1 cellular context compared by ENCODE assay signal in the genomic region with DNA sequence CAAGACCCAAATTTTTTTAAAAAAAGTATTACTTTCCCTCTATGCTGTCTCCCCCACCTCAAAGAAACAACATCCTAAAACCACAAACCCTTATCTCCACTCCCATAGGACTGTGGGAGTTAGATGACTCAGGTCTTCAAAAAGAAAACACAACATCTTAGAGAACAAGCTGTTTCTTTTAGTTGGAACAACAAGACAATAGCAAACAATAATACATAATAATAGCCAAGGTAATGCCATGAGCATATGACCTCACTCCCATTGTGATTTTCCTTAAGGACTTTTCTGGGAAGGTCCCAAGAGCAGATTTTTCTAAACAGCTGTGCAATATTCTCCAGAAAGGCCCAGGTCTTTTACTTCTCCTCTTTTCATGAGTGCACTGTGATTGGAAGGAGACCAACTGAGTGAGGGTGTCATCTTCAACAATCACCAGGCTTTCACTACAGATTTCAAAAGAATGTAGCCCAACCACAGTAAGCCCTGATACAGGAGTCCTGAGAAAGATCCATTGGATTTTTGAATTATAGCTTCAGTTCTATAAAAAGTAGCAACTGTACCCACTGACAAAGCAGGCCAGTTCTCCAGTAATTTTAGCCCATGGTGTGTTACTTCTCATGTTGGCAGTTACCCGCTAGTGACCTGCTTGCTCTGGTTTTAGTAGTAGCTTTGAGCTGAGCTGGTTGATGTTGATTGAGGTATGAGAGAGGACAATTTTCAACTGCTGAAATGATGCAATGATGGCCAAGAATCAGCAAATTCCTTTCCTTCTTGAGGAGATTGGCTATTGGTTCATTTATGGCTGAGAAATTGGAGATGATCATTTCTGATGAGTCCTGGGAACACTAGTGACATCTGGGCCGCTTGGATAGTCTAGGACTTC.
TF ChIP-seq lines count a peak whose summit lies in the region.

No MANE protein-coding gene starts in this region.

TF ChIP-seq in K562, 482 proteins besides CTCF, POLR2A, EP300 and RAD21 (continued from another document and continues in another):
- no peak for TF ChIP-seq SIRT6 (IDR thresholded peaks at IDR 0.05; ENCODE audit: low read depth, low read length)
- TF ChIP-seq ADNP (tag; IDR thresholded peaks at IDR 0.05), result no peak
- no peak for TF ChIP-seq PHF21A (IDR thresholded peaks at IDR 0.05; ENCODE audit: borderline replicate concordance, low read depth)
- TF ChIP-seq MXI1 (IDR thresholded peaks at IDR 0.05; ENCODE audit: low read depth, low read length), result no peak
- 0 out of 2 replicates have a peak, but pooled peaks have one; percentile 79 for TF ChIP-seq ILF3 (IDR thresholded peaks at IDR 0.05; ENCODE audit: borderline replicate concordance)
- no peak for TF ChIP-seq NFXL1 (CRISPR knock-in tag; IDR thresholded peaks at IDR 0.05)
- 0 out of 2 replicates have a peak, but pooled peaks have one; percentile 10 for TF ChIP-seq EHMT2 (IDR thresholded peaks at IDR 0.05)
- TF ChIP-seq SMC3 (conservative IDR thresholded peaks at IDR 0.05; ENCODE audit: insufficient read depth, low read depth, low read length), result no peak
- TF ChIP-seq, protein P1, sequence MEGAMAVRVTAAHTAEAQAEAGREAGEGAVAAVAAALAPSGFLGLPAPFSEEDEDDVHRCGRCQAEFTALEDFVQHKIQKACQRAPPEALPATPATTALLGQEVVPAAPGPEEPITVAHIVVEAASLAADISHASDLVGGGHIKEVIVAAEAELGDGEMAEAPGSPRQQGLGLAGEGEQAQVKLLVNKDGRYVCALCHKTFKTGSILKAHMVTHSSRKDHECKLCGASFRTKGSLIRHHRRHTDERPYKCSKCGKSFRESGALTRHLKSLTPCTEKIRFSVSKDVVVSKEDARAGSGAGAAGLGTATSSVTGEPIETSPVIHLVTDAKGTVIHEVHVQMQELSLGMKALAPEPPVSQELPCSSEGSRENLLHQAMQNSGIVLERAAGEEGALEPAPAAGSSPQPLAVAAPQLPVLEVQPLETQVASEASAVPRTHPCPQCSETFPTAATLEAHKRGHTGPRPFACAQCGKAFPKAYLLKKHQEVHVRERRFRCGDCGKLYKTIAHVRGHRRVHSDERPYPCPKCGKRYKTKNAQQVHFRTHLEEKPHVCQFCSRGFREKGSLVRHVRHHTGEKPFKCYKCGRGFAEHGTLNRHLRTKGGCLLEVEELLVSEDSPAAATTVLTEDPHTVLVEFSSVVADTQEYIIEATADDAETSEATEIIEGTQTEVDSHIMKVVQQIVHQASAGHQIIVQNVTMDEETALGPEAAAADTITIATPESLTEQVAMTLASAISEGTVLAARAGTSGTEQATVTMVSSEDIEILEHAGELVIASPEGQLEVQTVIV (CRISPR knock-in tag; IDR thresholded peaks at IDR 0.05; ENCODE audit: borderline replicate concordance), result no peak
- no peak for TF ChIP-seq SRSF1 (IDR thresholded peaks at IDR 0.05; ENCODE audit: low read depth, low read length)
- TF ChIP-seq, protein P2, sequence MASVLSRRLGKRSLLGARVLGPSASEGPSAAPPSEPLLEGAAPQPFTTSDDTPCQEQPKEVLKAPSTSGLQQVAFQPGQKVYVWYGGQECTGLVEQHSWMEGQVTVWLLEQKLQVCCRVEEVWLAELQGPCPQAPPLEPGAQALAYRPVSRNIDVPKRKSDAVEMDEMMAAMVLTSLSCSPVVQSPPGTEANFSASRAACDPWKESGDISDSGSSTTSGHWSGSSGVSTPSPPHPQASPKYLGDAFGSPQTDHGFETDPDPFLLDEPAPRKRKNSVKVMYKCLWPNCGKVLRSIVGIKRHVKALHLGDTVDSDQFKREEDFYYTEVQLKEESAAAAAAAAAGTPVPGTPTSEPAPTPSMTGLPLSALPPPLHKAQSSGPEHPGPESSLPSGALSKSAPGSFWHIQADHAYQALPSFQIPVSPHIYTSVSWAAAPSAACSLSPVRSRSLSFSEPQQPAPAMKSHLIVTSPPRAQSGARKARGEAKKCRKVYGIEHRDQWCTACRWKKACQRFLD (CRISPR knock-in tag; IDR thresholded peaks at IDR 0.05), result 0 out of 2 replicates have a peak, but pooled peaks have one; percentile 41
- peak; percentile 87 for TF ChIP-seq CBFA2T2 (conservative IDR thresholded peaks at IDR 0.05)
- TF ChIP-seq TAF1 (IDR thresholded peaks at IDR 0.05; ENCODE audit: control insufficient read depth, extremely low read depth, insufficient read depth, low read length, severe bottlenecking), result no peak
- no peak for TF ChIP-seq ATF1 (CRISPR knock-in tag; IDR thresholded peaks at IDR 0.05)
- 0 out of 2 replicates have a peak, but pooled peaks have one; percentile 29 for TF ChIP-seq ATF1 (tag; IDR thresholded peaks at IDR 0.05)
- no peak for TF ChIP-seq SRSF9 (IDR thresholded peaks at IDR 0.05; ENCODE audit: borderline replicate concordance, low read depth, low read length)
- TF ChIP-seq DPF2 (IDR thresholded peaks at IDR 0.05), result peak; percentile 98
- no peak for TF ChIP-seq HDAC6 (IDR thresholded peaks at IDR 0.05; ENCODE audit: low read depth, low read length)
- no peak for TF ChIP-seq SNIP1 (IDR thresholded peaks at IDR 0.05; ENCODE audit: low read depth)
- TF ChIP-seq HOXB6 (CRISPR knock-in tag; IDR thresholded peaks at IDR 0.05; ENCODE audit: borderline replicate concordance), result no peak
- TF ChIP-seq RBM34 (IDR thresholded peaks at IDR 0.05; ENCODE audit: borderline replicate concordance, insufficient read depth, low read length), result no peak
- no peak for TF ChIP-seq GABPB1 (CRISPR knock-in tag; IDR thresholded peaks at IDR 0.05)
- TF ChIP-seq, protein P3, sequence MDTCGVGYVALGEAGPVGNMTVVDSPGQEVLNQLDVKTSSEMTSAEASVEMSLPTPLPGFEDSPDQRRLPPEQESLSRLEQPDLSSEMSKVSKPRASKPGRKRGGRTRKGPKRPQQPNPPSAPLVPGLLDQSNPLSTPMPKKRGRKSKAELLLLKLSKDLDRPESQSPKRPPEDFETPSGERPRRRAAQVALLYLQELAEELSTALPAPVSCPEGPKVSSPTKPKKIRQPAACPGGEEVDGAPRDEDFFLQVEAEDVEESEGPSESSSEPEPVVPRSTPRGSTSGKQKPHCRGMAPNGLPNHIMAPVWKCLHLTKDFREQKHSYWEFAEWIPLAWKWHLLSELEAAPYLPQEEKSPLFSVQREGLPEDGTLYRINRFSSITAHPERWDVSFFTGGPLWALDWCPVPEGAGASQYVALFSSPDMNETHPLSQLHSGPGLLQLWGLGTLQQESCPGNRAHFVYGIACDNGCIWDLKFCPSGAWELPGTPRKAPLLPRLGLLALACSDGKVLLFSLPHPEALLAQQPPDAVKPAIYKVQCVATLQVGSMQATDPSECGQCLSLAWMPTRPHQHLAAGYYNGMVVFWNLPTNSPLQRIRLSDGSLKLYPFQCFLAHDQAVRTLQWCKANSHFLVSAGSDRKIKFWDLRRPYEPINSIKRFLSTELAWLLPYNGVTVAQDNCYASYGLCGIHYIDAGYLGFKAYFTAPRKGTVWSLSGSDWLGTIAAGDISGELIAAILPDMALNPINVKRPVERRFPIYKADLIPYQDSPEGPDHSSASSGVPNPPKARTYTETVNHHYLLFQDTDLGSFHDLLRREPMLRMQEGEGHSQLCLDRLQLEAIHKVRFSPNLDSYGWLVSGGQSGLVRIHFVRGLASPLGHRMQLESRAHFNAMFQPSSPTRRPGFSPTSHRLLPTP (IDR thresholded peaks at IDR 0.05; ENCODE audit: borderline replicate concordance, extremely low read depth, insufficient read length), result no peak
- TF ChIP-seq, protein P4, sequence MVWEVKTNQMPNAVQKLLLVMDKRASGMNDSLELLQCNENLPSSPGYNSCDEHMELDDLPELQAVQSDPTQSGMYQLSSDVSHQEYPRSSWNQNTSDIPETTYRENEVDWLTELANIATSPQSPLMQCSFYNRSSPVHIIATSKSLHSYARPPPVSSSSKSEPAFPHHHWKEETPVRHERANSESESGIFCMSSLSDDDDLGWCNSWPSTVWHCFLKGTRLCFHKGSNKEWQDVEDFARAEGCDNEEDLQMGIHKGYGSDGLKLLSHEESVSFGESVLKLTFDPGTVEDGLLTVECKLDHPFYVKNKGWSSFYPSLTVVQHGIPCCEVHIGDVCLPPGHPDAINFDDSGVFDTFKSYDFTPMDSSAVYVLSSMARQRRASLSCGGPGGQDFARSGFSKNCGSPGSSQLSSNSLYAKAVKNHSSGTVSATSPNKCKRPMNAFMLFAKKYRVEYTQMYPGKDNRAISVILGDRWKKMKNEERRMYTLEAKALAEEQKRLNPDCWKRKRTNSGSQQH (CRISPR knock-in tag; IDR thresholded peaks at IDR 0.05), result no peak
- TF ChIP-seq, protein P5, sequence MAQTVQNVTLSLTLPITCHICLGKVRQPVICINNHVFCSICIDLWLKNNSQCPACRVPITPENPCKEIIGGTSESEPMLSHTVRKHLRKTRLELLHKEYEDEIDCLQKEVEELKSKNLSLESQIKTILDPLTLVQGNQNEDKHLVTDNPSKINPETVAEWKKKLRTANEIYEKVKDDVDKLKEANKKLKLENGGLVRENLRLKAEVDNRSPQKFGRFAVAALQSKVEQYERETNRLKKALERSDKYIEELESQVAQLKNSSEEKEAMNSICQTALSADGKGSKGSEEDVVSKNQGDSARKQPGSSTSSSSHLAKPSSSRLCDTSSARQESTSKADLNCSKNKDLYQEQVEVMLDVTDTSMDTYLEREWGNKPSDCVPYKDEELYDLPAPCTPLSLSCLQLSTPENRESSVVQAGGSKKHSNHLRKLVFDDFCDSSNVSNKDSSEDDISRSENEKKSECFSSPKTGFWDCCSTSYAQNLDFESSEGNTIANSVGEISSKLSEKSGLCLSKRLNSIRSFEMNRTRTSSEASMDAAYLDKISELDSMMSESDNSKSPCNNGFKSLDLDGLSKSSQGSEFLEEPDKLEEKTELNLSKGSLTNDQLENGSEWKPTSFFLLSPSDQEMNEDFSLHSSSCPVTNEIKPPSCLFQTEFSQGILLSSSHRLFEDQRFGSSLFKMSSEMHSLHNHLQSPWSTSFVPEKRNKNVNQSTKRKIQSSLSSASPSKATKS (CRISPR knock-in tag; IDR thresholded peaks at IDR 0.05), result no peak
- no peak for TF ChIP-seq TOE1 (IDR thresholded peaks at IDR 0.05; ENCODE audit: borderline replicate concordance)
- TF ChIP-seq TOE1 (CRISPR knock-in tag; IDR thresholded peaks at IDR 0.05; ENCODE audit: borderline replicate concordance, low read depth), result no peak
- TF ChIP-seq, protein P6, sequence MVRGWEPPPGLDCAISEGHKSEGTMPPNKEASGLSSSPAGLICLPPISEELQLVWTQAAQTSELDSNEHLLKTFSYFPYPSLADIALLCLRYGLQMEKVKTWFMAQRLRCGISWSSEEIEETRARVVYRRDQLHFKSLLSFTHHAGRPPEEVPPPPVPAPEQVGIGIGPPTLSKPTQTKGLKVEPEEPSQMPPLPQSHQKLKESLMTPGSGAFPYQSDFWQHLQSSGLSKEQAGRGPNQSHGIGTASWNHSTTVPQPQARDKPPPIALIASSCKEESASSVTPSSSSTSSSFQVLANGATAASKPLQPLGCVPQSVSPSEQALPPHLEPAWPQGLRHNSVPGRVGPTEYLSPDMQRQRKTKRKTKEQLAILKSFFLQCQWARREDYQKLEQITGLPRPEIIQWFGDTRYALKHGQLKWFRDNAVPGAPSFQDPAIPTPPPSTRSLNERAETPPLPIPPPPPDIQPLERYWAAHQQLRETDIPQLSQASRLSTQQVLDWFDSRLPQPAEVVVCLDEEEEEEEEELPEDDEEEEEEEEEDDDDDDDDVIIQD (CRISPR knock-in tag; IDR thresholded peaks at IDR 0.05), result no peak
- TF ChIP-seq ZNF174 (CRISPR knock-in tag; IDR thresholded peaks at IDR 0.05), result no peak
- TF ChIP-seq ZNF143 (CRISPR knock-in tag; IDR thresholded peaks at IDR 0.05), result no peak
- no peak for TF ChIP-seq HNRNPK (IDR thresholded peaks at IDR 0.05; ENCODE audit: low read depth, low read length, poor library complexity, severe bottlenecking)
- peak; percentile 20 for TF ChIP-seq FOS (IDR thresholded peaks at IDR 0.05; ENCODE audit: extremely low read depth, insufficient read length)
- no peak for TF ChIP-seq HSF4 (CRISPR knock-in tag; IDR thresholded peaks at IDR 0.05; ENCODE audit: borderline replicate concordance)
- TF ChIP-seq ZNF324 (CRISPR knock-in tag; IDR thresholded peaks at IDR 0.05), result no peak
- TF ChIP-seq ESRRB (CRISPR knock-in tag; IDR thresholded peaks at IDR 0.05; ENCODE audit: borderline replicate concordance), result no peak
